Comparison of ENCODE assay signal across 9 cellular contexts in genomic region chr5:94893404-94894145, GRCh38.
A peak's percentile ranks its signal among the peaks of the same experiment; 100 is the strongest.
DNase-seq lines count a peak whose midpoint lies in the region; ATAC-seq and TF ChIP-seq lines count a peak whose summit lies in the region.
"Had no signal": no experiment of that assay in that cellular context is flagged by ENCODE, and none has a peak within 500 bp of the region (broad histone marks: within the 10 kb centered on the region; RNA-seq: fewer than 3 reads in every experiment).

No MANE protein-coding gene starts in this region.

- H3K27ac Mint-ChIP-seq in GM23338 = no peak overlapping the region

- H3K9me3 ChIP-seq in SJCRH30 (replicated peaks) (no peaks in the 10 kb centered on the region), stomach (no peaks in the 10 kb centered on the region), heart left ventricle (no peaks in the 10 kb centered on the region)

- H3K79me2 ChIP-seq in GM23338 (replicated peaks; ENCODE audit: insufficient read depth) = no peaks in the 10 kb centered on the region

- TF ChIP-seq EP300 in stomach (IDR thresholded peaks at IDR 0.05) = no peak

- no peaks in the 10 kb centered on the region for H3K36me3 Mint-ChIP-seq in GM23338 (ENCODE audit: low read depth)

- no peaks in the 10 kb centered on the region for H3K36me3 ChIP-seq in GM23338 (ENCODE audit: insufficient read depth)
- H3K36me3 ChIP-seq in SJCRH30 = no peaks in the 10 kb centered on the region
- H3K36me3 ChIP-seq in stomach = peaks cover 0 to 6% (median 2%) of the 10 kb centered on the region in 4 donors
- H3K36me3 ChIP-seq in heart left ventricle = peaks cover 0 to 18% (median 0%) of the 10 kb centered on the region in 9 donors

- no peak overlapping the region for H3K4me3 Mint-ChIP-seq in GM23338

- no peak overlapping the region for H3K27ac ChIP-seq in GM23338 (ENCODE audit: low read depth)
- H3K27ac ChIP-seq in SJCRH30 = peak overlapping the region; percentile 57
- H3K27ac ChIP-seq in stomach = no peak overlapping the region
- H3K27ac ChIP-seq in heart left ventricle = no peak overlapping the region

- TF ChIP-seq POLR2A in stomach (IDR thresholded peaks at IDR 0.05) = no peak
- no peak for TF ChIP-seq POLR2A in heart left ventricle (IDR thresholded peaks at IDR 0.05)

- TF ChIP-seq CTCF in AG09309 (IDR thresholded peaks at IDR 0.05; ENCODE audit: control insufficient read depth, insufficient read depth, low read depth, low read length, missing control alignments) (peak; percentile 45), GM23338 (conservative IDR thresholded peaks at IDR 0.05; ENCODE audit: low read depth in 2 of 2) (peak; percentile 79 to 92), stomach (IDR thresholded peaks at IDR 0.05) (no peak), heart left ventricle (IDR thresholded peaks at IDR 0.05) (peak in 5 of 12 donors; percentile 5 to 32 (median 10))

- 46 to 59% (median 52%) methylated on average over 5 of the region's 5 CpGs for WGBS in stomach, 5 donors
- 36 to 42% (median 40%) methylated on average over 5 of the region's 5 CpGs for WGBS in heart left ventricle, 4 donors

- peaks cover 3% of the 10 kb centered on the region; the same call in 2 of the 3 replicates for H3K4me1 Mint-ChIP-seq in GM23338

- ATAC-seq in GM23338 (peak; percentile 83), HG02884 (IDR thresholded peaks at IDR 0.05; ENCODE audit: unreplicated experiment) (no peak), heart left ventricle (no peak)

- H3K27me3 Mint-ChIP-seq in GM23338 (ENCODE audit: insufficient read depth, low read depth, poor library complexity) = no peaks in the 10 kb centered on the region

- H3K4me2 ChIP-seq in GM23338 = no peak overlapping the region

- H4K20me1 ChIP-seq in GM23338 (replicated peaks; ENCODE audit: insufficient read depth) = no peaks in the 10 kb centered on the region

- H3K4me3 ChIP-seq in AG09309 (ENCODE audit: control insufficient read depth, low read depth, low read length) = no peak overlapping the region
- H3K4me3 ChIP-seq in GM23338 = no peak overlapping the region
- no peak overlapping the region for H3K4me3 ChIP-seq in SJCRH30
- H3K4me3 ChIP-seq in stomach = no peak overlapping the region
- H3K4me3 ChIP-seq in heart left ventricle = no peak overlapping the region

- DNase-seq in AG09309 (ENCODE audit: low read depth) (no peak), GM23338 (ENCODE audit: low spot score) (peak; percentile 79), SJCRH30 (peak; percentile 44 to 88), iPS DF 19.7 (ENCODE audit: low read depth, low spot score) (peak; percentile 38), stomach (no peak), D341Med (ENCODE audit: low spot score) (no peak), heart left ventricle (no peak)
- DNase-seq: RPMI8226 had no signal

- no peaks in the 10 kb centered on the region for H3K9me2 ChIP-seq in GM23338 (ENCODE audit: insufficient read depth)

- H3K4me1 ChIP-seq in GM23338 (ENCODE audit: insufficient read depth) (0 out of 2 replicates have a peak, but pooled peaks cover 3% of the 10 kb centered on the region), SJCRH30 (peaks cover 24% of the 10 kb centered on the region), stomach (no peaks in the 10 kb centered on the region), heart left ventricle (no peaks in the 10 kb centered on the region)

- no peaks in the 10 kb centered on the region for H3F3A ChIP-seq in GM23338 (replicated peaks; ENCODE audit: low read depth)

- H3K27me3 ChIP-seq in GM23338 (ENCODE audit: insufficient read depth) (no peaks in the 10 kb centered on the region), SJCRH30 (no peaks in the 10 kb centered on the region), stomach (no peaks in the 10 kb centered on the region), heart left ventricle (no peaks in the 10 kb centered on the region)

- H3K9me3 Mint-ChIP-seq in GM23338 = no peaks in the 10 kb centered on the region

- intact Hi-C loops in stomach (cut with DNase I; ENCODE audit: low total_unique reads) = no loop called here
- intact Hi-C loops in heart left ventricle (cut with DNase I) = no loop called here

- H2AFZ ChIP-seq in GM23338 = no peak overlapping the region

TF ChIP-seq in GM23338, 12 proteins besides CTCF, POLR2A, EP300 and RAD21 (continues in another document):
- TF ChIP-seq, protein P1, sequence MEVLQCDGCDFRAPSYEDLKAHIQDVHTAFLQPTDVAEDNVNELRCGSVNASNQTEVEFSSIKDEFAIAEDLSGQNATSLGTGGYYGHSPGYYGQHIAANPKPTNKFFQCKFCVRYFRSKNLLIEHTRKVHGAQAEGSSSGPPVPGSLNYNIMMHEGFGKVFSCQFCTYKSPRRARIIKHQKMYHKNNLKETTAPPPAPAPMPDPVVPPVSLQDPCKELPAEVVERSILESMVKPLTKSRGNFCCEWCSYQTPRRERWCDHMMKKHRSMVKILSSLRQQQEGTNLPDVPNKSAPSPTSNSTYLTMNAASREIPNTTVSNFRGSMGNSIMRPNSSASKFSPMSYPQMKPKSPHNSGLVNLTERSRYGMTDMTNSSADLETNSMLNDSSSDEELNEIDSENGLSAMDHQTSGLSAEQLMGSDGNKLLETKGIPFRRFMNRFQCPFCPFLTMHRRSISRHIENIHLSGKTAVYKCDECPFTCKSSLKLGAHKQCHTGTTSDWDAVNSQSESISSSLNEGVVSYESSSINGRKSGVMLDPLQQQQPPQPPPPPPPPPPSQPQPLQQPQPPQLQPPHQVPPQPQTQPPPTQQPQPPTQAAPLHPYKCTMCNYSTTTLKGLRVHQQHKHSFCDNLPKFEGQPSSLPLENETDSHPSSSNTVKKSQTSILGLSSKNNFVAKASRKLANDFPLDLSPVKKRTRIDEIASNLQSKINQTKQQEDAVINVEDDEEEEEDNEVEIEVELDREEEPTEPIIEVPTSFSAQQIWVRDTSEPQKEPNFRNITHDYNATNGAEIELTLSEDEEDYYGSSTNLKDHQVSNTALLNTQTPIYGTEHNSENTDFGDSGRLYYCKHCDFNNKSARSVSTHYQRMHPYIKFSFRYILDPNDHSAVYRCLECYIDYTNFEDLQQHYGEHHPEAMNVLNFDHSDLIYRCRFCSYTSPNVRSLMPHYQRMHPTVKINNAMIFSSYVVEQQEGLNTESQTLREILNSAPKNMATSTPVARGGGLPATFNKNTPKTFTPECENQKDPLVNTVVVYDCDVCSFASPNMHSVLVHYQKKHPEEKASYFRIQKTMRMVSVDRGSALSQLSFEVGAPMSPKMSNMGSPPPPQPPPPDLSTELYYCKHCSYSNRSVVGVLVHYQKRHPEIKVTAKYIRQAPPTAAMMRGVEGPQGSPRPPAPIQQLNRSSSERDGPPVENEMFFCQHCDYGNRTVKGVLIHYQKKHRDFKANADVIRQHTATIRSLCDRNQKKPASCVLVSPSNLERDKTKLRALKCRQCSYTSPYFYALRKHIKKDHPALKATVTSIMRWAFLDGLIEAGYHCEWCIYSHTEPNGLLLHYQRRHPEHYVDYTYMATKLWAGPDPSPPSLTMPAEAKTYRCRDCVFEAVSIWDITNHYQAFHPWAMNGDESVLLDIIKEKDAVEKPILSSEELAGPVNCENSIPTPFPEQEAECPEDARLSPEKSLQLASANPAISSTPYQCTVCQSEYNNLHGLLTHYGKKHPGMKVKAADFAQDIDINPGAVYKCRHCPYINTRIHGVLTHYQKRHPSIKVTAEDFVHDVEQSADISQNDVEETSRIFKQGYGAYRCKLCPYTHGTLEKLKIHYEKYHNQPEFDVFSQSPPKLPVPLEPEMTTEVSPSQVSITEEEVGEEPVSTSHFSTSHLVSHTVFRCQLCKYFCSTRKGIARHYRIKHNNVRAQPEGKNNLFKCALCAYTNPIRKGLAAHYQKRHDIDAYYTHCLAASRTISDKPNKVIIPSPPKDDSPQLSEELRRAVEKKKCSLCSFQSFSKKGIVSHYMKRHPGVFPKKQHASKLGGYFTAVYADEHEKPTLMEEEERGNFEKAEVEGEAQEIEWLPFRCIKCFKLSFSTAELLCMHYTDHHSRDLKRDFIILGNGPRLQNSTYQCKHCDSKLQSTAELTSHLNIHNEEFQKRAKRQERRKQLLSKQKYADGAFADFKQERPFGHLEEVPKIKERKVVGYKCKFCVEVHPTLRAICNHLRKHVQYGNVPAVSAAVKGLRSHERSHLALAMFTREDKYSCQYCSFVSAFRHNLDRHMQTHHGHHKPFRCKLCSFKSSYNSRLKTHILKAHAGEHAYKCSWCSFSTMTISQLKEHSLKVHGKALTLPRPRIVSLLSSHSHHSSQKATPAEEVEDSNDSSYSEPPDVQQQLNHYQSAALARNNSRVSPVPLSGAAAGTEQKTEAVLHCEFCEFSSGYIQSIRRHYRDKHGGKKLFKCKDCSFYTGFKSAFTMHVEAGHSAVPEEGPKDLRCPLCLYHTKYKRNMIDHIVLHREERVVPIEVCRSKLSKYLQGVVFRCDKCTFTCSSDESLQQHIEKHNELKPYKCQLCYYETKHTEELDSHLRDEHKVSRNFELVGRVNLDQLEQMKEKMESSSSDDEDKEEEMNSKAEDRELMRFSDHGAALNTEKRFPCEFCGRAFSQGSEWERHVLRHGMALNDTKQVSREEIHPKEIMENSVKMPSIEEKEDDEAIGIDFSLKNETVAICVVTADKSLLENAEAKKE (CRISPR knock-in tag; IDR thresholded peaks at IDR 0.05) = no peak
- TF ChIP-seq, protein P2, sequence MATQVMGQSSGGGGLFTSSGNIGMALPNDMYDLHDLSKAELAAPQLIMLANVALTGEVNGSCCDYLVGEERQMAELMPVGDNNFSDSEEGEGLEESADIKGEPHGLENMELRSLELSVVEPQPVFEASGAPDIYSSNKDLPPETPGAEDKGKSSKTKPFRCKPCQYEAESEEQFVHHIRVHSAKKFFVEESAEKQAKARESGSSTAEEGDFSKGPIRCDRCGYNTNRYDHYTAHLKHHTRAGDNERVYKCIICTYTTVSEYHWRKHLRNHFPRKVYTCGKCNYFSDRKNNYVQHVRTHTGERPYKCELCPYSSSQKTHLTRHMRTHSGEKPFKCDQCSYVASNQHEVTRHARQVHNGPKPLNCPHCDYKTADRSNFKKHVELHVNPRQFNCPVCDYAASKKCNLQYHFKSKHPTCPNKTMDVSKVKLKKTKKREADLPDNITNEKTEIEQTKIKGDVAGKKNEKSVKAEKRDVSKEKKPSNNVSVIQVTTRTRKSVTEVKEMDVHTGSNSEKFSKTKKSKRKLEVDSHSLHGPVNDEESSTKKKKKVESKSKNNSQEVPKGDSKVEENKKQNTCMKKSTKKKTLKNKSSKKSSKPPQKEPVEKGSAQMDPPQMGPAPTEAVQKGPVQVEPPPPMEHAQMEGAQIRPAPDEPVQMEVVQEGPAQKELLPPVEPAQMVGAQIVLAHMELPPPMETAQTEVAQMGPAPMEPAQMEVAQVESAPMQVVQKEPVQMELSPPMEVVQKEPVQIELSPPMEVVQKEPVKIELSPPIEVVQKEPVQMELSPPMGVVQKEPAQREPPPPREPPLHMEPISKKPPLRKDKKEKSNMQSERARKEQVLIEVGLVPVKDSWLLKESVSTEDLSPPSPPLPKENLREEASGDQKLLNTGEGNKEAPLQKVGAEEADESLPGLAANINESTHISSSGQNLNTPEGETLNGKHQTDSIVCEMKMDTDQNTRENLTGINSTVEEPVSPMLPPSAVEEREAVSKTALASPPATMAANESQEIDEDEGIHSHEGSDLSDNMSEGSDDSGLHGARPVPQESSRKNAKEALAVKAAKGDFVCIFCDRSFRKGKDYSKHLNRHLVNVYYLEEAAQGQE (IDR thresholded peaks at IDR 0.05; ENCODE audit: unreplicated experiment) = no peak
- no peak for TF ChIP-seq EZH2 (IDR thresholded peaks at IDR 0.05; ENCODE audit: low read depth, unreplicated experiment)
- TF ChIP-seq ZNF331 (CRISPR knock-in tag; IDR thresholded peaks at IDR 0.05; ENCODE audit: low read depth) = no peak

Comparison
In these comparisons a context has a peak if more than half of its experiments do, and no peak if none do; other contexts are left out.
1. DNase-seq: peak in GM23338 (single experiment), SJCRH30 (2 of 2) and iPS DF 19.7 (single experiment); none in AG09309 (single experiment), stomach (single experiment), D341Med (single experiment) and heart left ventricle (0 of 5).
2. CTCF ChIP-seq: peak in AG09309 (single experiment) and GM23338 (2 of 2); none in stomach (0 of 7).